In the genomic region with DNA sequence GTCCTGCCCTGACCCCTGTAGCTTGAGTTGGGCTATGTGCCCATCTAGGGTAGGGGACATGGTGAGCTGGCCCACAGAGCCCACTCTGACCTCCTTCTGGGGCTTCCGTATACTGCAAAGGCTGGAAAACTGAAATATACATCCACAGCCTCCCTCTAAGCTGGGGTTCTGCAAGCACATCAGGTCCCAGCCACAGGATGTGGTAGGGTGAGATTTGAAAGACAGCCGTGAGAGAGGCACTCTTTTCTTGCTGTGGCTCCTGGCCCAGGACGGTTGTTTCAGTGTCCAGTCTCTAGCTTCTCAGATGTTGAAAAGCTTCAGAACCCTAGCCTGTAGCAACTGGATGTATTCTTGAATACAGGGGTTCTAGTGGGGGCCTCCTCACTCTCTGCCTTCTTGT, we compare ENCODE assay signal across 14 cellular contexts.
DNase-seq lines count a peak whose midpoint lies in the region; ATAC-seq and TF ChIP-seq lines count a peak whose summit lies in the region.
"Had no signal": no experiment of that assay in that cellular context is flagged by ENCODE, and none has a peak within 500 bp of the region (broad histone marks: within the 10 kb centered on the region; RNA-seq: fewer than 3 reads in every experiment).

No MANE protein-coding gene starts in this region.

- H3K27ac Mint-ChIP-seq in activated naive CD4-positive, alpha-beta T cell treated with anti-CD3 and anti-CD28 coated beads, Interleukin-2, amount 10 ng/mL, durations not matched to agents 7 days and 5 days: no peak overlapping the region

- H3K9ac ChIP-seq in SK-N-MC (ENCODE audit: insufficient read length): peak overlapping the region; percentile 5

- peaks cover 6% of the 10 kb centered on the region; the same call in 1 of the 2 replicates for H3K36me3 ChIP-seq in SK-N-MC (ENCODE audit: insufficient read depth, low read length)
- no peaks in the 10 kb centered on the region for H3K36me3 ChIP-seq in transverse colon
- no peaks in the 10 kb centered on the region for H3K36me3 ChIP-seq in ascending aorta
- H3K36me3 ChIP-seq: SJSA1 had no signal

- CTCF ChIA-PET in activated naive CD4-positive, alpha-beta T cell treated with anti-CD3 and anti-CD28 coated beads, Interleukin-2, amount 10 ng/mL, durations not matched to agents 7 days and 5 days (lab: Charles Lee): no interaction called here

- H3K36me3 Mint-ChIP-seq in activated naive CD4-positive, alpha-beta T cell treated with anti-CD3 and anti-CD28 coated beads, Interleukin-2, amount 10 ng/mL, durations not matched to agents 7 days and 5 days: no peaks in the 10 kb centered on the region

- TF ChIP-seq CTCF in transverse colon (IDR thresholded peaks at IDR 0.05) (no peak), ascending aorta (IDR thresholded peaks at IDR 0.05) (no peak)

- DNase-seq in activated naive CD4-positive, alpha-beta T cell treated with anti-CD3 and anti-CD28 coated beads, Interleukin-2, amount 10 ng/mL, durations not matched to agents 7 days and 5 days: peak; percentile 37
- DNase-seq in activated naive CD4-positive, alpha-beta T cell (lab: John Stamatoyannopoulos, UW): no peak
- DNase-seq in SK-N-MC (ENCODE audit: low read depth, low spot score) (no peak), transverse colon (peak; percentile 21), ascending aorta (ENCODE audit: low spot score in 2 of 2) (no peak), NCI-H524 treated with DMSO at 0.1 percent for 48 hours (lab: John Stamatoyannopoulos, UW) (no peak), COR-L47 (lab: John Stamatoyannopoulos, UW) (no peak)
- DNase-seq: activated naive CD4-positive, alpha-beta T cell treated with anti-CD3 and anti-CD28 coated beads, Interleukin-2, amount 50 U/mL, for 16 hours; DMS79 treated with DMSO at 0.1 percent for 48 hours; NCI-H146; NCI-H82 had no signal

- in situ Hi-C loops in transverse colon (cut with MboI; ENCODE audit: low pct_ligation_motif_present in 1 of 4, low pct_unique_long_range_greater_than_20kb in 1 of 4, low sequenced_read_pairs in 3 of 4): no loop called here

- peaks cover 8% of the 10 kb centered on the region for H3K4me1 Mint-ChIP-seq in activated naive CD4-positive, alpha-beta T cell treated with anti-CD3 and anti-CD28 coated beads, Interleukin-2, amount 10 ng/mL, durations not matched to agents 7 days and 5 days

- peak overlapping the region; percentile 100 for H3K27ac ChIP-seq in SK-N-MC
- no peak overlapping the region for H3K27ac ChIP-seq in transverse colon
- H3K27ac ChIP-seq in ascending aorta: no peak overlapping the region
- H3K27ac ChIP-seq: SJSA1 had no signal

- H3K9me3 Mint-ChIP-seq in activated naive CD4-positive, alpha-beta T cell treated with anti-CD3 and anti-CD28 coated beads, Interleukin-2, amount 10 ng/mL, durations not matched to agents 7 days and 5 days: peaks cover 17% of the 10 kb centered on the region

- intact Hi-C loops in transverse colon (cut with DNase I; ENCODE audit: low total_unique reads) (no loop called here), ascending aorta (cut with DNase I) (no loop called here)

- ATAC-seq in HG02763 (IDR thresholded peaks at IDR 0.05; ENCODE audit: unreplicated experiment): peak; percentile 40
- ATAC-seq: sciatic nerve had no signal

- no peak for TF ChIP-seq EP300 in transverse colon (IDR thresholded peaks at IDR 0.05; ENCODE audit: low read depth)

- H3K27me3 ChIP-seq in transverse colon: no peaks in the 10 kb centered on the region
- H3K27me3 ChIP-seq in ascending aorta: no peaks in the 10 kb centered on the region
- H3K27me3 ChIP-seq: SJSA1 had no signal

- H3K9me3 ChIP-seq in SK-N-MC (ENCODE audit: low read depth, low read length): no peaks in the 10 kb centered on the region
- H3K9me3 ChIP-seq in transverse colon: no peaks in the 10 kb centered on the region
- no peaks in the 10 kb centered on the region for H3K9me3 ChIP-seq in ascending aorta
- H3K9me3 ChIP-seq: SJSA1 had no signal

- H3K4me3 Mint-ChIP-seq in activated naive CD4-positive, alpha-beta T cell treated with anti-CD3 and anti-CD28 coated beads, Interleukin-2, amount 10 ng/mL, durations not matched to agents 7 days and 5 days: no peak overlapping the region

- peaks cover 64% of the 10 kb centered on the region for H3K27me3 Mint-ChIP-seq in activated naive CD4-positive, alpha-beta T cell treated with anti-CD3 and anti-CD28 coated beads, Interleukin-2, amount 10 ng/mL, durations not matched to agents 7 days and 5 days

- no peak for TF ChIP-seq POLR2A in transverse colon (IDR thresholded peaks at IDR 0.05)

- H3K4me3 ChIP-seq in SK-N-MC (no peak overlapping the region), transverse colon (no peak overlapping the region), ascending aorta (no peak overlapping the region)
- H3K4me3 ChIP-seq: SJSA1 had no signal

- H3K4me1 ChIP-seq in transverse colon (peaks cover 0 to 3% (median 0%) of the 10 kb centered on the region in 4 donors), ascending aorta (no peaks in the 10 kb centered on the region)
- H3K4me1 ChIP-seq: SJSA1 had no signal

- 80% methylated on average over 3 of the region's 3 CpGs; no CpG with 5 or more reads in 1 of the 2 donors for WGBS in transverse colon (ENCODE audit: low coverage in 1 of 2), 2 donors

Comparison
In these comparisons a context has a peak if more than half of its experiments do, and no peak if none do; other contexts are left out.
1. DNase-seq: peak in activated naive CD4-positive, alpha-beta T cell treated with anti-CD3 and anti-CD28 coated beads, Interleukin-2, amount 10 ng/mL, durations not matched to agents 7 days and 5 days (single experiment) and transverse colon (single experiment); none in activated naive CD4-positive, alpha-beta T cell (0 of 4), SK-N-MC (single experiment), ascending aorta (0 of 2), NCI-H524 treated with DMSO at 0.1 percent for 48 hours (single experiment) and COR-L47 (single experiment).